ENCODE assay signal across 10 cellular contexts in the genomic region with DNA sequence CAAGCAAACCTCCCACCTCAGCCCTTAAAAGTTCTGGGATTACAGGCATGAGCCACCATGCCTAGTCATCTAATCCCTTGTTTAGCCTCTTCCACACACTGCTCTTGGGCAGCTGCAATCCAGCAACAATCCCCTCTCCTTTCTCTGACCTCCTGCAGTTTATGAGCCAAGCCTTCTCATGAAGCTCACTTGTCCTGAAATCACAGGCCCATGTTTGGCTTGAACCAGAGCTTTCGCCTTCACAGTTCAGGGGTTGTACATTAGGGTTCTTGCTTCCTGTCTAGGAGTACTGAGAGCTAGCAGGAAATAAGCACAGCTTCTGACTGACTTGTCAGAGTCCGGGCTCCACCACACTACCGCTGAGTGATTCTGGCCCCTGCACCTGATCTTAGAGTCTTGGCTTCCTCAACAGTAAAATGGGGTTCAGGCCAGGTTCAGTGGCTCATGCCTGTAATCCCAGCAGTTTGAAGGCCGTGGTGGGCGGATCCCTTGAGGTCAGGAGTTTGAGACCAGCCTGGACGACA. TPM values are rescaled to one million over a fixed set of nuclear protein-coding genes. Genes with fewer than 3 reads are reported as not detected.
DNase-seq lines count a peak whose midpoint lies in the region; ATAC-seq and TF ChIP-seq lines count a peak whose summit lies in the region.
"Had no signal": no experiment of that assay in that cellular context is flagged by ENCODE, and none has a peak within 500 bp of the region (broad histone marks: within the 10 kb centered on the region; RNA-seq: fewer than 3 reads in every experiment).

No MANE protein-coding gene starts in this region.

- peak; percentile 92 for ATAC-seq in activated CD4-positive, alpha-beta T cell treated with anti-CD3 and anti-CD28 coated beads for 36 hours
- ATAC-seq in HG03175 (IDR thresholded peaks at IDR 0.05; ENCODE audit: unreplicated experiment): peak; percentile 94
- ATAC-seq in stimulated activated memory B cell treated with anti-CD40 and anti-IgM and Interleukin-4, amounts not matched to agents 10 μg/mL and 1 μg/mL and 100 μg/mL, for 72 hours: peak; percentile 99
- ATAC-seq: Panc1 had no signal

- POLR2A ChIA-PET in activated CD4-positive, alpha-beta T cell treated with anti-CD3 and anti-CD28 coated beads for 36 hours (lab: Charles Lee): interaction anchor here (0.7 to 1.0 kb wide), 5 partner anchors 10 to 39 kb away, joined by 3 to 7 read pairs (median 4); partner anchors contain the start of gene FAM222B

- intact Hi-C loops in activated CD4-positive, alpha-beta T cell treated with anti-CD3 and anti-CD28 coated beads for 36 hours (cut with DNase I, micrococcal nuclease): no loop called here
- intact Hi-C loops in activated T-helper 2 cell treated with anti-CD3 and anti-CD28 coated beads, Interferon-gamma antibody, Interleukin-2, Interleukin-4, amounts not matched to agents 10 μg/mL and 5 μg/mL and 100 μg/mL, durations not matched to agents 14 hours and 24 hours and 36 hours (cut with micrococcal nuclease): loop anchor here (1.0 kb wide), 1 partner anchor 16 kb away; the partner anchor contains the start of gene ERAL1

- H3K27ac ChIP-seq in hepatocyte: no peak overlapping the region

- no peaks in the 10 kb centered on the region for H3K27me3 Mint-ChIP-seq in activated CD4-positive, alpha-beta T cell treated with anti-CD3 and anti-CD28 coated beads for 36 hours
- no peaks in the 10 kb centered on the region for H3K27me3 Mint-ChIP-seq in activated T-helper 2 cell treated with anti-CD3 and anti-CD28 coated beads, Interferon-gamma antibody, Interleukin-2, Interleukin-4, amounts not matched to agents 10 μg/mL and 5 μg/mL and 100 μg/mL, durations not matched to agents 14 hours and 24 hours and 36 hours (ENCODE audit: low read depth)
- no peaks in the 10 kb centered on the region for H3K27me3 Mint-ChIP-seq in stimulated activated memory B cell treated with anti-CD40 and anti-IgM and Interleukin-4, amounts not matched to agents 10 μg/mL and 1 μg/mL and 100 μg/mL, for 72 hours

- no peak overlapping the region for H3K4me3 Mint-ChIP-seq in activated CD4-positive, alpha-beta T cell treated with anti-CD3 and anti-CD28 coated beads for 36 hours
- no peak overlapping the region for H3K4me3 Mint-ChIP-seq in activated T-helper 2 cell treated with anti-CD3 and anti-CD28 coated beads, Interferon-gamma antibody, Interleukin-2, Interleukin-4, amounts not matched to agents 10 μg/mL and 5 μg/mL and 100 μg/mL, durations not matched to agents 14 hours and 24 hours and 36 hours (ENCODE audit: low read depth)
- H3K4me3 Mint-ChIP-seq in stimulated activated memory B cell treated with anti-CD40 and anti-IgM and Interleukin-4, amounts not matched to agents 10 μg/mL and 1 μg/mL and 100 μg/mL, for 72 hours: no peak overlapping the region

- H3K79me2 ChIP-seq in hepatocyte: no peaks in the 10 kb centered on the region

- H3K27ac Mint-ChIP-seq in activated CD4-positive, alpha-beta T cell treated with anti-CD3 and anti-CD28 coated beads for 36 hours: peak overlapping the region; percentile 87
- H3K27ac Mint-ChIP-seq in activated T-helper 2 cell treated with anti-CD3 and anti-CD28 coated beads, Interferon-gamma antibody, Interleukin-2, Interleukin-4, amounts not matched to agents 10 μg/mL and 5 μg/mL and 100 μg/mL, durations not matched to agents 14 hours and 24 hours and 36 hours: peak overlapping the region; percentile 97
- H3K27ac Mint-ChIP-seq in stimulated activated memory B cell treated with anti-CD40 and anti-IgM and Interleukin-4, amounts not matched to agents 10 μg/mL and 1 μg/mL and 100 μg/mL, for 72 hours: peak overlapping the region; percentile 87

- no peaks in the 10 kb centered on the region for H4K20me1 ChIP-seq in hepatocyte (ENCODE audit: insufficient read depth, poor library complexity, severe bottlenecking)

- no peak overlapping the region for H2AFZ ChIP-seq in hepatocyte

- H3K9me3 Mint-ChIP-seq in activated CD4-positive, alpha-beta T cell treated with anti-CD3 and anti-CD28 coated beads for 36 hours (ENCODE audit: low read depth): no peaks in the 10 kb centered on the region
- H3K9me3 Mint-ChIP-seq in activated T-helper 2 cell treated with anti-CD3 and anti-CD28 coated beads, Interferon-gamma antibody, Interleukin-2, Interleukin-4, amounts not matched to agents 10 μg/mL and 5 μg/mL and 100 μg/mL, durations not matched to agents 14 hours and 24 hours and 36 hours: no peaks in the 10 kb centered on the region
- no peaks in the 10 kb centered on the region for H3K9me3 Mint-ChIP-seq in stimulated activated memory B cell treated with anti-CD40 and anti-IgM and Interleukin-4, amounts not matched to agents 10 μg/mL and 1 μg/mL and 100 μg/mL, for 72 hours

- no peaks in the 10 kb centered on the region for H3K9me3 ChIP-seq in hepatocyte (ENCODE audit: low read depth)

- 81% methylated on average over 6 of the region's 6 CpGs for WGBS in hepatocyte (ENCODE audit: low lambda C conversion rate, missing lambda C conversion rate)

- H3K4me1 Mint-ChIP-seq in activated CD4-positive, alpha-beta T cell treated with anti-CD3 and anti-CD28 coated beads for 36 hours: peaks cover 25% of the 10 kb centered on the region
- peaks cover 15% of the 10 kb centered on the region for H3K4me1 Mint-ChIP-seq in activated T-helper 2 cell treated with anti-CD3 and anti-CD28 coated beads, Interferon-gamma antibody, Interleukin-2, Interleukin-4, amounts not matched to agents 10 μg/mL and 5 μg/mL and 100 μg/mL, durations not matched to agents 14 hours and 24 hours and 36 hours (ENCODE audit: low read depth)
- peaks cover 31% of the 10 kb centered on the region for H3K4me1 Mint-ChIP-seq in stimulated activated memory B cell treated with anti-CD40 and anti-IgM and Interleukin-4, amounts not matched to agents 10 μg/mL and 1 μg/mL and 100 μg/mL, for 72 hours

- H3K9me2 ChIP-seq in hepatocyte (replicated peaks; ENCODE audit: insufficient read depth): no peaks in the 10 kb centered on the region

- H3K36me3 ChIP-seq in hepatocyte (replicated peaks; ENCODE audit: insufficient read depth, low read depth): no peaks in the 10 kb centered on the region

- no peak overlapping the region for H3K4me3 ChIP-seq in hepatocyte
- H3K4me3 ChIP-seq: skin epidermis had no signal

- no peaks in the 10 kb centered on the region for H3K27me3 ChIP-seq in hepatocyte

- TF ChIP-seq CTCF in hepatocyte (IDR thresholded peaks at IDR 0.05; ENCODE audit: poor library complexity): no peak

- no peak overlapping the region for H3K4me2 ChIP-seq in hepatocyte

- no peaks in the 10 kb centered on the region for H3K36me3 Mint-ChIP-seq in activated CD4-positive, alpha-beta T cell treated with anti-CD3 and anti-CD28 coated beads for 36 hours (ENCODE audit: low read depth)
- peaks cover 2% of the 10 kb centered on the region for H3K36me3 Mint-ChIP-seq in activated T-helper 2 cell treated with anti-CD3 and anti-CD28 coated beads, Interferon-gamma antibody, Interleukin-2, Interleukin-4, amounts not matched to agents 10 μg/mL and 5 μg/mL and 100 μg/mL, durations not matched to agents 14 hours and 24 hours and 36 hours (ENCODE audit: low read depth)
- no peaks in the 10 kb centered on the region for H3K36me3 Mint-ChIP-seq in stimulated activated memory B cell treated with anti-CD40 and anti-IgM and Interleukin-4, amounts not matched to agents 10 μg/mL and 1 μg/mL and 100 μg/mL, for 72 hours

- CTCF ChIA-PET in activated CD4-positive, alpha-beta T cell treated with anti-CD3 and anti-CD28 coated beads for 36 hours (lab: Charles Lee): interaction anchor here (0.6 to 2.0 kb wide), 9 partner anchors 9 to 246 kb away, joined by 3 to 6 read pairs (median 3); no protein-coding TSS in a partner anchor

- DNase-seq in activated CD4-positive, alpha-beta T cell treated with anti-CD3 and anti-CD28 coated beads for 36 hours: peak; percentile 75
- DNase-seq in activated CD4-positive, alpha-beta T cell treated with anti-CD3 and anti-CD28 coated beads for 1 hour: no peak
- DNase-seq in activated T-helper 2 cell treated with anti-CD3 and anti-CD28 coated beads, Interferon-gamma antibody, Interleukin-2, Interleukin-4, amounts not matched to agents 10 μg/mL and 5 μg/mL and 100 μg/mL, durations not matched to agents 14 hours and 24 hours and 36 hours (ENCODE audit: low spot score): peak; percentile 39
- DNase-seq in KG1 (lab: John Stamatoyannopoulos, UW) (no peak), hepatocyte (ENCODE audit: low spot score) (no peak), NCI-H1436 (lab: John Stamatoyannopoulos, UW) (no peak)

- no peaks in the 10 kb centered on the region for H3K4me1 ChIP-seq in hepatocyte (ENCODE audit: insufficient read depth)

RNA-seq across cellular contexts. Expression of gene ERAL1, which starts 16.3 kb away (rescaled TPM):
- 10 to 100 TPM; 51.5 to 74.8 TPM for total RNA-seq in activated CD4-positive, alpha-beta T cell treated with anti-CD3 and anti-CD28 coated beads for 36 hours
- 54.5 and 60.4 TPM in 2 replicates for total RNA-seq in activated T-helper 2 cell treated with anti-CD3 and anti-CD28 coated beads, Interferon-gamma antibody, Interleukin-2, Interleukin-4, amounts not matched to agents 10 μg/mL and 5 μg/mL and 100 μg/mL, durations not matched to agents 14 hours and 24 hours and 36 hours
- total RNA-seq in hepatocyte: 30.0 and 42.8 TPM in 2 replicates
- 56.2 and 77.1 TPM in 2 replicates for polyA plus RNA-seq in hepatocyte

RNA-seq across cellular contexts. Expression of gene FLOT2, which starts 26.4 kb away (rescaled TPM):
- total RNA-seq in activated CD4-positive, alpha-beta T cell treated with anti-CD3 and anti-CD28 coated beads for 36 hours: 10 to 100 TPM; 81.3 to 88.4 TPM
- 136 and 143 TPM in 2 replicates for total RNA-seq in activated T-helper 2 cell treated with anti-CD3 and anti-CD28 coated beads, Interferon-gamma antibody, Interleukin-2, Interleukin-4, amounts not matched to agents 10 μg/mL and 5 μg/mL and 100 μg/mL, durations not matched to agents 14 hours and 24 hours and 36 hours
- 31.8 and 42.0 TPM in 2 replicates for total RNA-seq in hepatocyte
- 56.4 and 64.0 TPM in 2 replicates for polyA plus RNA-seq in hepatocyte

RNA-seq across cellular contexts. Expression of gene FAM222B, which starts 28.5 kb away (rescaled TPM):
- total RNA-seq in activated CD4-positive, alpha-beta T cell treated with anti-CD3 and anti-CD28 coated beads for 36 hours: 10 to 100 TPM; 16.8 to 20.8 TPM
- 19.6 and 23.0 TPM in 2 replicates for total RNA-seq in activated T-helper 2 cell treated with anti-CD3 and anti-CD28 coated beads, Interferon-gamma antibody, Interleukin-2, Interleukin-4, amounts not matched to agents 10 μg/mL and 5 μg/mL and 100 μg/mL, durations not matched to agents 14 hours and 24 hours and 36 hours
- 7.9 and 10.3 TPM in 2 replicates for total RNA-seq in hepatocyte
- 28.5 and 36.0 TPM in 2 replicates for polyA plus RNA-seq in hepatocyte

RNA-seq across cellular contexts. Expression of gene DHRS13, which starts 31.8 kb away (rescaled TPM):
- 10 to 100 TPM; 23.3 to 29.5 TPM for total RNA-seq in activated CD4-positive, alpha-beta T cell treated with anti-CD3 and anti-CD28 coated beads for 36 hours
- 30.6 and 32.9 TPM in 2 replicates for total RNA-seq in activated T-helper 2 cell treated with anti-CD3 and anti-CD28 coated beads, Interferon-gamma antibody, Interleukin-2, Interleukin-4, amounts not matched to agents 10 μg/mL and 5 μg/mL and 100 μg/mL, durations not matched to agents 14 hours and 24 hours and 36 hours
- 14.9 and 22.4 TPM in 2 replicates for total RNA-seq in hepatocyte
- 10.8 and 15.4 TPM in 2 replicates for polyA plus RNA-seq in hepatocyte

Comparison
In these comparisons a context has a peak if more than half of its experiments do, and no peak if none do; other contexts are left out.
1. DNase-seq: peak in activated CD4-positive, alpha-beta T cell treated with anti-CD3 and anti-CD28 coated beads for 36 hours (single experiment) and activated T-helper 2 cell treated with anti-CD3 and anti-CD28 coated beads, Interferon-gamma antibody, Interleukin-2, Interleukin-4, amounts not matched to agents 10 μg/mL and 5 μg/mL and 100 μg/mL, durations not matched to agents 14 hours and 24 hours and 36 hours (single experiment); none in activated CD4-positive, alpha-beta T cell treated with anti-CD3 and anti-CD28 coated beads for 1 hour (single experiment), KG1 (single experiment), hepatocyte (single experiment) and NCI-H1436 (single experiment).
2. Peak in every context shown above with its lines, with median percentiles within 50 percentile points of each other: ATAC-seq and H3K27ac Mint-ChIP-seq.